ENCODE assay signal across 8 cellular contexts in the genomic region with DNA sequence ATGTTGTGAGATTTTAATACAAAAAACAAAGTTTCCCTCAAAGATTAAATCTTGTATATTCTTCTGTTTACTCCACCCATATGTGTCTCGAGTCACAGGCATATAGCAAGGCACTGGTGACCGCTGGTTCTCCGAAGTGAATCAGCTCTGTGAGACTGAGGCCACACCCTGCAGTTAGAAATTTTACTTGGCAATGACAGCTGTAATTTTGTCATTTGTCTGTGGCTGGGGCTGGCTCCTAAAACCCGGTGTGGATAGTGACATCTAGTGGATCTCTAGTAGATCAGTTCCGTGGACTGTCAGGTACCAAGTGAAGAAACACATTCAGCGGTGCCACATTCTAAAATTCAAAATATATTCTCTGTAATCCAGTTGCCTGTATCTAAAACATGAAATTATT.
DNase-seq lines count a peak whose midpoint lies in the region; ATAC-seq and TF ChIP-seq lines count a peak whose summit lies in the region.

No MANE protein-coding gene starts in this region.

- H3K27me3 ChIP-seq in dorsolateral prefrontal cortex (no peaks in the 10 kb centered on the region), suprapubic skin (no peaks in the 10 kb centered on the region)

- H3K4me3 ChIP-seq in dorsolateral prefrontal cortex (peak overlapping the region in 7 of 59 donors; percentile 1 to 28 (median 14)), suprapubic skin (no peak overlapping the region)

- DNase-seq in NCI-H446 (lab: John Stamatoyannopoulos, UW) (peak; percentile 5 to 72), dorsolateral prefrontal cortex (peak in 6 of 10 donors; percentile 40 to 68 (median 56)), memory B cell (ENCODE audit: low spot score in 2 of 2) (peak in 1 of 2 donors; percentile 27), suprapubic skin (ENCODE audit: low spot score in 2 of 2) (peak in 1 of 2 donors; percentile 81)
- DNase-seq in activated CD4-positive, alpha-beta T cell treated with anti-CD3 and anti-CD28 coated beads for 36 hours, result peak; percentile 75

- H3K9me3 ChIP-seq in suprapubic skin, result no peaks in the 10 kb centered on the region

- WGBS in suprapubic skin, result 8% methylated on average over 6 of the region's 6 CpGs

- no peaks in the 10 kb centered on the region for H3K36me3 Mint-ChIP-seq in activated CD4-positive, alpha-beta T cell treated with anti-CD3 and anti-CD28 coated beads for 36 hours (ENCODE audit: low read depth)
- peaks cover 2% of the 10 kb centered on the region for H3K36me3 Mint-ChIP-seq in memory B cell

- H3K27ac ChIP-seq in dorsolateral prefrontal cortex (peak overlapping the region in 4 of 59 donors; percentile 1 to 42 (median 25)), suprapubic skin (peak overlapping the region; percentile 47)

- CTCF ChIA-PET in activated CD4-positive, alpha-beta T cell treated with anti-CD3 and anti-CD28 coated beads for 36 hours (lab: Charles Lee), result interaction anchor here (0.6 to 1.5 kb wide), 11 partner anchors 15 to 442 kb away, joined by 3 to 8 read pairs (median 4); partner anchors contain the start of gene NEDD4L

- TF ChIP-seq CTCF in GM12872 (IDR thresholded peaks at IDR 0.05; ENCODE audit: insufficient read depth, low read depth, low read length) (peak; percentile 54), dorsolateral prefrontal cortex (IDR thresholded peaks at IDR 0.05 in 54 of 56, conservative IDR thresholded peaks at IDR 0.05 in 2 of 56; ENCODE audit: low read depth in 1 of 56, partially characterized antibody in 56 of 56) (peak in 55 of 56 donors; percentile 23 to 75 (median 63)), suprapubic skin (IDR thresholded peaks at IDR 0.05) (peak; percentile 48 to 63)

- H3K4me1 ChIP-seq in suprapubic skin, result peaks cover 11% of the 10 kb centered on the region

- no peak overlapping the region for H3K4me3 Mint-ChIP-seq in activated CD4-positive, alpha-beta T cell treated with anti-CD3 and anti-CD28 coated beads for 36 hours
- no peak overlapping the region for H3K4me3 Mint-ChIP-seq in memory B cell

- no peaks in the 10 kb centered on the region for H3K36me3 ChIP-seq in suprapubic skin

- no peak for TF ChIP-seq POLR2A in suprapubic skin (IDR thresholded peaks at IDR 0.05)

- H3K27ac Mint-ChIP-seq in activated CD4-positive, alpha-beta T cell treated with anti-CD3 and anti-CD28 coated beads for 36 hours, result peak overlapping the region; percentile 23
- H3K27ac Mint-ChIP-seq in memory B cell, result no peak overlapping the region

- H3K27me3 Mint-ChIP-seq in activated CD4-positive, alpha-beta T cell treated with anti-CD3 and anti-CD28 coated beads for 36 hours, result peaks cover 5% of the 10 kb centered on the region
- no peaks in the 10 kb centered on the region for H3K27me3 Mint-ChIP-seq in memory B cell

- POLR2A ChIA-PET in activated CD4-positive, alpha-beta T cell treated with anti-CD3 and anti-CD28 coated beads for 36 hours (lab: Charles Lee), result no interaction called here

- intact Hi-C loops in activated CD4-positive, alpha-beta T cell treated with anti-CD3 and anti-CD28 coated beads for 36 hours (cut with DNase I, micrococcal nuclease), result loop anchor here (1.0 to 5.0 kb wide), 4 partner anchors 125 to 279 kb away; no protein-coding TSS in a partner anchor
- intact Hi-C loops in dorsolateral prefrontal cortex (cut with DNase I), result loop anchor here (5.0 to 10.0 kb wide), 5 partner anchors 125 to 280 kb away; partner anchors contain the start of gene NEDD4L (in 2 of the 2)

- no peaks in the 10 kb centered on the region for H3K9me3 Mint-ChIP-seq in activated CD4-positive, alpha-beta T cell treated with anti-CD3 and anti-CD28 coated beads for 36 hours (ENCODE audit: low read depth)
- no peaks in the 10 kb centered on the region for H3K9me3 Mint-ChIP-seq in memory B cell

- H3K4me1 Mint-ChIP-seq in activated CD4-positive, alpha-beta T cell treated with anti-CD3 and anti-CD28 coated beads for 36 hours, result peaks cover 12% of the 10 kb centered on the region
- H3K4me1 Mint-ChIP-seq in memory B cell, result peaks cover 14% of the 10 kb centered on the region

- ATAC-seq in HG03039 (IDR thresholded peaks at IDR 0.05; ENCODE audit: unreplicated experiment) (peak; percentile 72), memory B cell (ENCODE audit: low read depth) (peak; percentile 88), GM21515 (IDR thresholded peaks at IDR 0.05; ENCODE audit: unreplicated experiment) (no peak)
- peak; percentile 99 for ATAC-seq in activated CD4-positive, alpha-beta T cell treated with anti-CD3 and anti-CD28 coated beads for 36 hours

- no peak for TF ChIP-seq EP300 in suprapubic skin (IDR thresholded peaks at IDR 0.05)
